In the genomic region with DNA sequence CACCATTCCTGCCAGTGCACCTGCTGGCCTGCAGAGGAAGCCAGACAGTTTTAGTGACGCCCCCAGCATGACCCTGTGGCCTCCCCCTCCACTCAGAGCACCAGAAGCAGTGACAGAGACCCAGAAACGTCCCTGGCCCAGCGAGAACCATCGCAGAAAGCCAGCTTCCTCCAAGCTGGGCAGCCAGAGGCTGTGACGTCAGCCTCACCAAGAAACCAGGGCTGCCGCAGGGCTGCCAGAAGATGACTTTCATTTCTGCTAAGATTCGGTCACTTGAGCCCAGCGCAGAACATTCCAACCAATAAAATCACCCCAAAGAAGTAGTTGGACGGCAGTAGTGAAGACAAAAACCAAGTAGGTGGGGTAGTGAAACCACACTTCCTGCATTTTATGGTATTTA, we compare ENCODE assay signal across 9 cellular contexts. TPM values are rescaled to one million over a fixed set of nuclear protein-coding genes. Genes with fewer than 3 reads are reported as not detected.
DNase-seq lines count a peak whose midpoint lies in the region; ATAC-seq and TF ChIP-seq lines count a peak whose summit lies in the region.
"Had no signal": no experiment of that assay in that cellular context is flagged by ENCODE, and none has a peak within 500 bp of the region (broad histone marks: within the 10 kb centered on the region; RNA-seq: fewer than 3 reads in every experiment).

No MANE protein-coding gene starts in this region.

- intact Hi-C loops in posterior vena cava (cut with DNase I), result no loop called here
- intact Hi-C loops in MCF 10A (cut with micrococcal nuclease), result no loop called here

- TF ChIP-seq CTCF in MCF 10A (IDR thresholded peaks at IDR 0.05; ENCODE audit: unreplicated experiment), result no peak

- H3K27me3 Mint-ChIP-seq in activated CD8-positive, alpha-beta T cell treated with anti-CD3 and anti-CD28 coated beads, Interleukin-2, amount 10 ng/mL, durations not matched to agents 7 days and 5 days (ENCODE audit: low read depth), result peaks cover 28% of the 10 kb centered on the region
- peaks cover 20% of the 10 kb centered on the region for H3K27me3 Mint-ChIP-seq in MCF 10A (ENCODE audit: insufficient read depth, unreplicated experiment)

- POLR2A ChIA-PET in activated CD8-positive, alpha-beta T cell treated with anti-CD3 and anti-CD28 coated beads, Interleukin-2, amount 10 ng/mL, durations not matched to agents 7 days and 5 days (lab: Charles Lee), result no interaction called here
- POLR2A ChIA-PET in MCF 10A (lab: Yijun Ruan, JAX), result interaction anchor here (0.7 kb wide), 1 partner anchor 328 kb away, joined by 3 read pairs; no protein-coding TSS in a partner anchor

- H3K9me3 Mint-ChIP-seq in activated CD8-positive, alpha-beta T cell treated with anti-CD3 and anti-CD28 coated beads, Interleukin-2, amount 10 ng/mL, durations not matched to agents 7 days and 5 days (ENCODE audit: insufficient read depth), result no peaks in the 10 kb centered on the region
- peaks cover 5% of the 10 kb centered on the region for H3K9me3 Mint-ChIP-seq in MCF 10A (ENCODE audit: unreplicated experiment)

- DNase-seq in GM04503 (ENCODE audit: low read depth), result peak; percentile 17
- DNase-seq in activated CD8-positive, alpha-beta T cell treated with anti-CD3 and anti-CD28 coated beads, Interleukin-2, amount 10 ng/mL, durations not matched to agents 7 days and 5 days, result peak; percentile 41
- DNase-seq in posterior vena cava (ENCODE audit: low spot score), result peak; percentile 92
- no peak for DNase-seq in NCI-H82 (lab: John Stamatoyannopoulos, UW)
- no peak for DNase-seq in DMS114 treated with DMSO at 0.1 percent for 48 hours (lab: John Stamatoyannopoulos, UW; ENCODE audit: unreplicated experiment)
- DNase-seq in MCF 10A (ENCODE audit: unreplicated experiment), result no peak
- DNase-seq: esophagus squamous epithelium had no signal

- CTCF ChIA-PET in activated CD8-positive, alpha-beta T cell treated with anti-CD3 and anti-CD28 coated beads, Interleukin-2, amount 10 ng/mL, durations not matched to agents 7 days and 5 days (lab: Charles Lee), result interaction anchor here (1.0 to 3.0 kb wide), 3 partner anchors 16 to 124 kb away, joined by 3 to 16 read pairs (median 10); no protein-coding TSS in a partner anchor
- CTCF ChIA-PET in MCF 10A (lab: Yijun Ruan, JAX), result interaction anchor here (0.6 to 4.1 kb wide), 2 partner anchors 20 to 226 kb away, joined by 6 to 27 read pairs; no protein-coding TSS in a partner anchor

- peaks cover 22% of the 10 kb centered on the region for H3K4me1 Mint-ChIP-seq in activated CD8-positive, alpha-beta T cell treated with anti-CD3 and anti-CD28 coated beads, Interleukin-2, amount 10 ng/mL, durations not matched to agents 7 days and 5 days (ENCODE audit: low read depth)
- peaks cover 8% of the 10 kb centered on the region for H3K4me1 Mint-ChIP-seq in MCF 10A (ENCODE audit: insufficient read depth, unreplicated experiment)

- no TSS peak for BruUV-seq in MCF 10A (replicated peaks; lab: Mats Ljungman, UMichigan)

- H3K4me3 Mint-ChIP-seq in activated CD8-positive, alpha-beta T cell treated with anti-CD3 and anti-CD28 coated beads, Interleukin-2, amount 10 ng/mL, durations not matched to agents 7 days and 5 days, result no peak overlapping the region
- H3K4me3 Mint-ChIP-seq in MCF 10A (ENCODE audit: unreplicated experiment), result no peak overlapping the region

- ATAC-seq in HG03095 (IDR thresholded peaks at IDR 0.05; ENCODE audit: unreplicated experiment), result peak; percentile 47
- peak; percentile 40 for ATAC-seq in activated CD8-positive, alpha-beta T cell treated with anti-CD3 and anti-CD28 coated beads, Interleukin-2, amount 10 ng/mL, durations not matched to agents 7 days and 5 days
- no peak for ATAC-seq in GM19452 (IDR thresholded peaks at IDR 0.05; ENCODE audit: unreplicated experiment)

- H3K27ac Mint-ChIP-seq in activated CD8-positive, alpha-beta T cell treated with anti-CD3 and anti-CD28 coated beads, Interleukin-2, amount 10 ng/mL, durations not matched to agents 7 days and 5 days, result peak overlapping the region; percentile 23
- H3K27ac Mint-ChIP-seq in MCF 10A (ENCODE audit: low read depth, unreplicated experiment), result no peak overlapping the region

- H3K36me3 Mint-ChIP-seq in activated CD8-positive, alpha-beta T cell treated with anti-CD3 and anti-CD28 coated beads, Interleukin-2, amount 10 ng/mL, durations not matched to agents 7 days and 5 days (ENCODE audit: low read depth), result no peaks in the 10 kb centered on the region
- H3K36me3 Mint-ChIP-seq in MCF 10A (ENCODE audit: insufficient read depth, unreplicated experiment), result no peaks in the 10 kb centered on the region

RNA-seq across cellular contexts. Expression of gene RPL32, which starts 29.6 kb away (rescaled TPM):
- 1,000 to 10,000 TPM; 1,764 to 1,890 TPM for total RNA-seq in activated CD8-positive, alpha-beta T cell treated with anti-CD3 and anti-CD28 coated beads, Interleukin-2, amount 10 ng/mL, durations not matched to agents 7 days and 5 days
- total RNA-seq in posterior vena cava, result 1,000 to 10,000 TPM; 1,198 to 1,383 TPM
- 2,288 and 2,498 TPM in 2 replicates for total RNA-seq in MCF 10A (2022)

Comparison
In these comparisons a context has a peak if more than half of its experiments do, and no peak if none do; other contexts are left out.
1. DNase-seq: peak in GM04503 (single experiment), activated CD8-positive, alpha-beta T cell treated with anti-CD3 and anti-CD28 coated beads, Interleukin-2, amount 10 ng/mL, durations not matched to agents 7 days and 5 days (single experiment) and posterior vena cava (single experiment); none in NCI-H82 (single experiment), DMS114 treated with DMSO at 0.1 percent for 48 hours (single experiment) and MCF 10A (single experiment).